Comparison of ENCODE assay signal across 13 cellular contexts in genomic region chr1:69648486-69648885, GRCh38.
A peak's percentile ranks its signal among the peaks of the same experiment; 100 is the strongest.
DNase-seq lines count a peak whose midpoint lies in the region; ATAC-seq, FAIRE-seq and TF ChIP-seq lines count a peak whose summit lies in the region.
"Had no signal": no experiment of that assay in that cellular context is flagged by ENCODE, and none has a peak within 500 bp of the region (broad histone marks: within the 10 kb centered on the region; RNA-seq: fewer than 3 reads in every experiment).

No MANE protein-coding gene starts in this region.

- FAIRE-seq in kidney (lab: Jason Lieb, UNC): no peak

- no peaks in the 10 kb centered on the region for H3K9me3 ChIP-seq in CD4-positive, alpha-beta T cell (ENCODE audit: control insufficient read depth, low read length)
- H3K9me3 ChIP-seq in RWPE2 (ENCODE audit: severe bottlenecking) (no peaks in the 10 kb centered on the region), Karpas-422 (ENCODE audit: low read length) (no peaks in the 10 kb centered on the region; the same call in 1 of the 2 replicates), kidney (ENCODE audit: control insufficient read depth in 1 of 2, low read length in 2 of 2) (no peaks in the 10 kb centered on the region)
- H3K9me3 ChIP-seq: SJSA1, stomach had no signal

- no peaks in the 10 kb centered on the region for H4K20me1 ChIP-seq in Karpas-422 (ENCODE audit: insufficient read depth, low read depth, low read length)

- H2AFZ ChIP-seq in Karpas-422 (ENCODE audit: low read length): no peak overlapping the region

- H3K4me3 ChIP-seq in RWPE2 (ENCODE audit: severe bottlenecking): no peak overlapping the region
- no peak overlapping the region for H3K4me3 ChIP-seq in Karpas-422 (ENCODE audit: low read length)
- no peak overlapping the region for H3K4me3 ChIP-seq in kidney (ENCODE audit: low read length in 2 of 2)
- H3K4me3 ChIP-seq: SJSA1, stomach had no signal

- intact Hi-C loops in CD4-positive, alpha-beta T cell (cut with DNase I, micrococcal nuclease): no loop called here
- intact Hi-C loops in kidney (cut with DNase I): no loop called here

- no peaks in the 10 kb centered on the region for H3K27me3 Mint-ChIP-seq in CD4-positive, alpha-beta T cell
- H3K27me3 Mint-ChIP-seq: B cell had no signal

- no peak overlapping the region for H3K27ac ChIP-seq in CD4-positive, alpha-beta T cell (ENCODE audit: low read depth, low read length)
- H3K27ac ChIP-seq in RWPE2 (ENCODE audit: poor library complexity, severe bottlenecking): no peak overlapping the region
- H3K27ac ChIP-seq in foreskin keratinocyte: no peak overlapping the region
- no peak overlapping the region for H3K27ac ChIP-seq in Karpas-422 (ENCODE audit: low read length)
- H3K27ac ChIP-seq in kidney (ENCODE audit: low read depth in 2 of 2, low read length in 2 of 2): no peak overlapping the region
- H3K27ac ChIP-seq: SJSA1, stomach had no signal

- H3K4me3 Mint-ChIP-seq in CD4-positive, alpha-beta T cell: no peak overlapping the region
- H3K4me3 Mint-ChIP-seq: B cell had no signal

- H3K4me1 ChIP-seq in RWPE2 (ENCODE audit: insufficient read depth, poor library complexity, severe bottlenecking): no peaks in the 10 kb centered on the region
- H3K4me1 ChIP-seq in foreskin keratinocyte: no peaks in the 10 kb centered on the region
- H3K4me1 ChIP-seq in Karpas-422 (ENCODE audit: low read length): no peaks in the 10 kb centered on the region
- H3K4me1 ChIP-seq in kidney (ENCODE audit: control insufficient read depth in 1 of 2, insufficient read depth in 1 of 2, low read depth in 1 of 2, low read length in 2 of 2): no peaks in the 10 kb centered on the region
- H3K4me1 ChIP-seq: SJSA1, stomach had no signal

- CTCF ChIA-PET in CD4-positive, alpha-beta T cell (lab: Charles Lee): no interaction called here

- peaks cover 7% of the 10 kb centered on the region for H3K9me3 Mint-ChIP-seq in CD4-positive, alpha-beta T cell

- POLR2A ChIA-PET in CD4-positive, alpha-beta T cell (lab: Charles Lee): no interaction called here

- ATAC-seq in CD4-positive, alpha-beta T cell (ENCODE audit: poor library complexity): peak; percentile 48
- peak; percentile 60 for ATAC-seq in GM21786 (IDR thresholded peaks at IDR 0.05; ENCODE audit: unreplicated experiment)
- ATAC-seq in RWPE2 (ENCODE audit: low read depth): peak; percentile 61; the same call in 1 of the 3 replicates
- peak; percentile 37 for ATAC-seq in foreskin keratinocyte
- no peak for ATAC-seq in GM21576 (IDR thresholded peaks at IDR 0.05; ENCODE audit: unreplicated experiment)

- H3K27ac Mint-ChIP-seq in CD4-positive, alpha-beta T cell: no peak overlapping the region
- H3K27ac Mint-ChIP-seq: B cell had no signal

- H3K9ac ChIP-seq in Karpas-422 (ENCODE audit: low read length) (no peak overlapping the region), kidney (ENCODE audit: low read length in 2 of 2) (no peak overlapping the region)

- H3K36me3 Mint-ChIP-seq in CD4-positive, alpha-beta T cell (ENCODE audit: low read depth): no peaks in the 10 kb centered on the region

- DNase-seq in CD4-positive, alpha-beta T cell: no peak
- DNase-seq in RWPE2 (ENCODE audit: low spot score) (no peak), foreskin keratinocyte (peak; percentile 21 to 62), Karpas-422 (no peak), kidney (no peak)
- no peak for DNase-seq in activated CD8-positive, alpha-beta memory T cell treated with anti-CD3 and anti-CD28 coated beads for 24 hours
- DNase-seq: cortex of kidney, NCI-H774, stomach had no signal

- H3K36me3 ChIP-seq in RWPE2 (ENCODE audit: low read depth) (no peaks in the 10 kb centered on the region), Karpas-422 (ENCODE audit: insufficient read depth, low read length) (no peaks in the 10 kb centered on the region), kidney (ENCODE audit: control insufficient read depth in 1 of 2, insufficient read depth in 2 of 2, low read length in 2 of 2) (no peaks in the 10 kb centered on the region)
- H3K36me3 ChIP-seq: SJSA1, stomach had no signal

- H3K27me3 ChIP-seq in CD4-positive, alpha-beta T cell (ENCODE audit: control insufficient read depth, insufficient read depth, low read length): no peaks in the 10 kb centered on the region
- H3K27me3 ChIP-seq in RWPE2 (ENCODE audit: insufficient read depth, poor library complexity, severe bottlenecking): no peaks in the 10 kb centered on the region
- no peaks in the 10 kb centered on the region for H3K27me3 ChIP-seq in foreskin keratinocyte
- no peaks in the 10 kb centered on the region for H3K27me3 ChIP-seq in Karpas-422 (ENCODE audit: low read length)
- H3K27me3 ChIP-seq: SJSA1, stomach had no signal

- 0 out of 2 replicates have a peak, but pooled peaks cover 2% of the 10 kb centered on the region for H3K9me2 ChIP-seq in Karpas-422 (replicated peaks; ENCODE audit: insufficient read depth, low read length)

- no peaks in the 10 kb centered on the region for H3K79me2 ChIP-seq in Karpas-422 (ENCODE audit: low read length)

- TF ChIP-seq CTCF in CD4-positive, alpha-beta T cell (IDR thresholded peaks at IDR 0.05): no peak
- TF ChIP-seq CTCF in RWPE2 (IDR thresholded peaks at IDR 0.05; ENCODE audit: poor library complexity, severe bottlenecking) (no peak), foreskin keratinocyte (conservative IDR thresholded peaks at IDR 0.05) (no peak), kidney (IDR thresholded peaks at IDR 0.05; ENCODE audit: borderline replicate concordance, extremely low read depth, insufficient read depth) (no peak)

- H3K4me1 Mint-ChIP-seq in CD4-positive, alpha-beta T cell (ENCODE audit: low read depth): no peaks in the 10 kb centered on the region
- H3K4me1 Mint-ChIP-seq: B cell had no signal

- H3K4me2 ChIP-seq in Karpas-422 (ENCODE audit: low read depth, low read length, poor library complexity, severe bottlenecking): no peak overlapping the region

Comparison
In these comparisons a context has a peak if more than half of its experiments do, and no peak if none do; other contexts are left out.
1. DNase-seq: peak in foreskin keratinocyte (2 of 2); none in CD4-positive, alpha-beta T cell (0 of 10), RWPE2 (single experiment), Karpas-422 (single experiment), activated CD8-positive, alpha-beta memory T cell treated with anti-CD3 and anti-CD28 coated beads for 24 hours (single experiment) and kidney (single experiment).